ENCODE assay signal across 27 cellular contexts in the genomic region with DNA sequence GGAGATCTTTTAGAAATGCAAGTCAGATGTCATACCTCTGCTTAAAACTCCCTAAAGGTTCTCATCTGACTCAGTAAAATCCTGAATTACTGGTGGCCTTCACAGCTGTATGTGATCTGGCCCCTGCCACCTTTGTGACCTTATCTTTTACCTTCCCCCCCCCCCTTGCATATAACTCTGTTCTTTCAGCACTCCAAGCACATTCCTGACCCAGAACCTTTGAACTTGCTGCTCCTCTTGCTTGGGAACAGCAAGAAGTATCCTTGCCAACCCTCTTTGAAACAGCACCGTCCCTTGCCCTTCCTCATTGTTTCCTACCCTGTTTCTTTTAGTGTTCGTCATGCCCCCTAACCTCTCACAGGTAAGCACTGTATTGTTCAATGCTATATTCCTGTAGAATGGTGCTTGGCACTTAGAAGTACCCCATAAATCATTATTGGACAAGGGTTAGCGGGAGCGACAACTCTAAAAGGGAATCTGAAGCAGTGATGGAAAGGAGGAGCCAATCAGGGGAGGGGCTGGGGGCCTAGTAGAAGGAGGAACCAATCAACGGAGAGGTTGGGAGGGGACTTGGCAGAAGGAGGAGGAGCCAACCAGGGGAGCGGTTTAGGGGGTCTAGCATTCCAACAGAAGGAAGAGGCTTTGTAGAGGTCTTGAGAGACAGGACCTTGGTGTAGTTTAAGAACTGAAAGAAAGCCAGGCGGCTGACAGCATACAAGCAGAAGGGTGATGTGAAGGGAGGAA. TPM values are rescaled to one million over a fixed set of nuclear protein-coding genes. Genes with fewer than 3 reads are reported as not detected.
DNase-seq lines count a peak whose midpoint lies in the region; ATAC-seq, FAIRE-seq and TF ChIP-seq lines count a peak whose summit lies in the region.
"Had no signal": no experiment of that assay in that cellular context is flagged by ENCODE, and none has a peak within 500 bp of the region (broad histone marks: within the 10 kb centered on the region; RNA-seq: fewer than 3 reads in every experiment).

No MANE protein-coding gene starts in this region.

- H3K9me3 ChIP-seq in liver (ENCODE audit: control insufficient read depth in 4 of 4, low read length in 3 of 4) (no peaks in the 10 kb centered on the region), HepG2 (ENCODE audit: low read length) (no peaks in the 10 kb centered on the region)
- H3K9me3 ChIP-seq: BLaER1, MG63, SJCRH30 had no signal

- DNase-seq in HepG2 (ENCODE audit: low spot score) (no peak), chondrocyte (ENCODE audit: low spot score) (no peak), mesendoderm (peak; percentile 71), NOMO-1 treated with DMSO at 0.1 percent for 48 hours (lab: John Stamatoyannopoulos, UW; ENCODE audit: unreplicated experiment) (no peak), GM12891 (ENCODE audit: insufficient read length, low spot score) (no peak), AML-193 (lab: John Stamatoyannopoulos, UW) (no peak)
- DNase-seq in activated naive CD4-positive, alpha-beta T cell treated with Interleukin-2 at 50 U/mL for 16 hours: no peak
- DNase-seq: CD8-positive, alpha-beta memory T cell; DMS79 treated with DMSO at 0.1 percent for 48 hours; GDM1; GOT3; Karpas-422; NCI-H146; NCI-H2107; NCI-H226; NCI-H526 treated with DMSO at 0.1 percent for 48 hours; NK-92 treated with Interleukin-12 subunit alpha and Interleukin-12 subunit beta, amount 100 ng/mL, for 24 hours; OCI-M1; SJCRH30 had no signal

- in situ Hi-C loops in HepG2 (cut with HindIII; ENCODE audit: extremely low pct_ligation_motif_present, low pct_unique_long_range_greater_than_20kb): no loop called here

- no peak overlapping the region for H3K4ac ChIP-seq in mesendoderm (ENCODE audit: low read depth, low read length)

- H3K4me2 ChIP-seq in HepG2 (ENCODE audit: low read depth, low read length): no peak overlapping the region
- H3K4me2 ChIP-seq in mesendoderm (ENCODE audit: low read length): no peak overlapping the region
- H3K4me2 ChIP-seq: BLaER1 had no signal

- no peak overlapping the region for H2BK120ac ChIP-seq in mesendoderm (ENCODE audit: low read depth, low read length)

- H3K9ac ChIP-seq in liver (ENCODE audit: low read depth in 1 of 2, low read length in 2 of 2): no peak overlapping the region
- no peak overlapping the region for H3K9ac ChIP-seq in HepG2 (ENCODE audit: insufficient read depth, low read depth, low read length)
- no peak overlapping the region for H3K9ac ChIP-seq in mesendoderm (ENCODE audit: low read length)
- H3K9ac ChIP-seq: BLaER1 had no signal

- H3K27ac Mint-ChIP-seq in chondrocyte (ENCODE audit: unreplicated experiment): peak overlapping the region; percentile 47
- H3K27ac Mint-ChIP-seq: CD8-positive, alpha-beta memory T cell had no signal

- TF ChIP-seq POLR2A in HepG2 (IDR thresholded peaks at IDR 0.05; ENCODE audit: insufficient read depth in 1 of 2, low read depth in 2 of 2, low read length in 2 of 2) (no peak), GM12891 (IDR thresholded peaks at IDR 0.05; ENCODE audit: low read depth, low read length) (no peak)

- TF ChIP-seq CTCF in liver (IDR thresholded peaks at IDR 0.05; ENCODE audit: low read depth, low read length, missing input control) (no peak), HepG2 (CRISPR knock-in tag; IDR thresholded peaks at IDR 0.05) (no peak), chondrocyte (IDR thresholded peaks at IDR 0.05) (no peak)

- no peaks in the 10 kb centered on the region for H3K9me3 Mint-ChIP-seq in chondrocyte (ENCODE audit: low read depth)
- H3K9me3 Mint-ChIP-seq: CD8-positive, alpha-beta memory T cell had no signal

- CTCF ChIA-PET in HepG2 (lab: Yijun Ruan, JAX; ENCODE audit: low intra/inter-chr PET ratio, low total read pairs): no interaction called here

- no peak for ATAC-seq in HepG2
- ATAC-seq: GM12878 had no signal

- H3K79me2 ChIP-seq in HepG2 (ENCODE audit: insufficient read depth, low read length) (no peaks in the 10 kb centered on the region), mesendoderm (ENCODE audit: control insufficient read depth, insufficient read depth, low read length) (peaks cover 71% of the 10 kb centered on the region)

- no peak for TF ChIP-seq RAD21 in liver (IDR thresholded peaks at IDR 0.05)
- TF ChIP-seq RAD21 in HepG2 (CRISPR knock-in tag; IDR thresholded peaks at IDR 0.05): no peak

- H3K56ac ChIP-seq in mesendoderm (ENCODE audit: low read length): no peak overlapping the region

- POLR2A ChIA-PET in HepG2 (lab: Yijun Ruan, JAX): no interaction called here

- H3K4me1 ChIP-seq in liver (ENCODE audit: control insufficient read depth in 4 of 4, insufficient read depth in 4 of 4, low read length in 3 of 4): peaks cover 0 to 12% (median 8%) of the 10 kb centered on the region in 4 donors
- H3K4me1 ChIP-seq in HepG2 (ENCODE audit: insufficient read depth, low read length): no peaks in the 10 kb centered on the region
- H3K4me1 ChIP-seq in mesendoderm (ENCODE audit: control insufficient read depth, low read depth, low read length): peaks cover 22% of the 10 kb centered on the region

- no peak overlapping the region for H4K5ac ChIP-seq in mesendoderm (ENCODE audit: low read length)

- H3K27me3 Mint-ChIP-seq in chondrocyte (ENCODE audit: low read depth): no peaks in the 10 kb centered on the region

- H3K4me3 ChIP-seq in liver (ENCODE audit: low read depth in 1 of 3, low read length in 3 of 3) (no peak overlapping the region), HepG2 (replicated peaks in 1 of 3; ENCODE audit: insufficient read depth in 1 of 3, low read depth in 2 of 3, low read length in 3 of 3) (no peak overlapping the region), mesendoderm (ENCODE audit: low read length) (no peak overlapping the region)
- H3K4me3 ChIP-seq: BLaER1, GM12878, MG63, SJCRH30 had no signal

- TF ChIP-seq EP300 in HepG2 (IDR thresholded peaks at IDR 0.05; ENCODE audit: low read depth in 2 of 2, low read length in 2 of 2) (no peak), HepG2 (CRISPR knock-in tag; IDR thresholded peaks at IDR 0.05; ENCODE audit: borderline replicate concordance) (no peak)

- 93% methylated on average over 7 of the region's 7 CpGs for WGBS in liver
- 64% methylated on average over 7 of the region's 7 CpGs for WGBS in HepG2 (ENCODE audit: low lambda C conversion rate)
- WGBS in mesendoderm (ENCODE audit: extremely low coverage, insufficient coverage, low lambda C conversion rate): no CpG with 5 or more reads among the region's 7 CpGs

- H2AK5ac ChIP-seq in mesendoderm (ENCODE audit: low read length): no peak overlapping the region

- no peaks in the 10 kb centered on the region for H3K36me3 Mint-ChIP-seq in chondrocyte (ENCODE audit: low read depth)
- H3K36me3 Mint-ChIP-seq: CD8-positive, alpha-beta memory T cell had no signal

- H3K23ac ChIP-seq in mesendoderm (ENCODE audit: low read length): no peak overlapping the region

- H3K27me3 ChIP-seq in liver (ENCODE audit: control insufficient read depth in 4 of 4, insufficient read depth in 4 of 4, low read length in 3 of 4) (no peaks in the 10 kb centered on the region), HepG2 (ENCODE audit: control insufficient read depth in 1 of 2, insufficient read depth in 2 of 2, low read length in 2 of 2) (no peaks in the 10 kb centered on the region), mesendoderm (ENCODE audit: insufficient read depth, low read length, poor library complexity) (no peaks in the 10 kb centered on the region)
- H3K27me3 ChIP-seq: BLaER1, MG63, SJCRH30 had no signal

- FAIRE-seq in HepG2 (lab: Jason Lieb, UNC) (no peak), GM12891 (lab: Jason Lieb, UNC) (no peak)
- FAIRE-seq: D721Med, GM18507 had no signal

- intact Hi-C loops in HepG2 (cut with micrococcal nuclease; ENCODE audit: unreplicated experiment): no loop called here

- no peaks in the 10 kb centered on the region for H4K20me1 ChIP-seq in HepG2 (ENCODE audit: insufficient read depth, low read length)

- H3K27ac ChIP-seq in liver (ENCODE audit: low read depth in 1 of 2, low read length in 2 of 2) (no peak overlapping the region), HepG2 (ENCODE audit: extremely low read length, insufficient read depth, low read length) (no peak overlapping the region), mesendoderm (ENCODE audit: low read depth, low read length) (no peak overlapping the region)
- H3K27ac ChIP-seq: 22Rv1, BLaER1, RWPE1, SJCRH30 had no signal

- H3K36me3 ChIP-seq in liver (ENCODE audit: control insufficient read depth in 4 of 4, insufficient read depth in 3 of 4, low read depth in 1 of 4, low read length in 3 of 4): no peaks in the 10 kb centered on the region
- H3K36me3 ChIP-seq in HepG2 (replicated peaks in 1 of 2; ENCODE audit: control insufficient read depth in 1 of 2, insufficient read depth in 2 of 2, low read length in 2 of 2): no peaks in the 10 kb centered on the region
- no peaks in the 10 kb centered on the region for H3K36me3 ChIP-seq in mesendoderm (ENCODE audit: control insufficient read depth, insufficient read depth, low read length)
- H3K36me3 ChIP-seq: BLaER1, MG63, SJCRH30 had no signal

- no peak overlapping the region for H2AFZ ChIP-seq in HepG2 (ENCODE audit: low read length)

- no peak overlapping the region for H2BK15ac ChIP-seq in mesendoderm (replicated peaks; ENCODE audit: low read depth)

- H3K4me1 Mint-ChIP-seq in chondrocyte (ENCODE audit: low read depth): peaks cover 53% of the 10 kb centered on the region
- H3K4me1 Mint-ChIP-seq: CD8-positive, alpha-beta memory T cell had no signal

- peaks cover 23% of the 10 kb centered on the region for H3K79me1 ChIP-seq in mesendoderm (ENCODE audit: low read length)

- H3K18ac ChIP-seq in mesendoderm (ENCODE audit: low read length): no peak overlapping the region

- H2BK5ac ChIP-seq in mesendoderm (ENCODE audit: low read length): no peak overlapping the region

- H4K8ac ChIP-seq in mesendoderm (ENCODE audit: low read depth, low read length): no peak overlapping the region

- no peak overlapping the region for H3K4me3 Mint-ChIP-seq in chondrocyte (ENCODE audit: unreplicated experiment)
- H3K4me3 Mint-ChIP-seq: CD8-positive, alpha-beta memory T cell had no signal

- no TSS peak for BruUV-seq in HepG2 (replicated peaks; lab: Mats Ljungman, UMichigan)

RNA-seq across cellular contexts. Expression of gene CACHD1, which starts 14.0 kb away (rescaled TPM):
- total RNA-seq in liver (1 to 10 TPM; 3.3 to 4.2 TPM), HepG2 (2016; rRNA removed; fragmentation: Illumina TruSeq; extraction: Trizol) (0.11 TPM in 1 of 2 replicates, not detected in the other), chondrocyte (10.4 to 13.7 TPM (median 10.5 TPM) in 3 replicates)
- polyA plus RNA-seq in liver (1 to 10 TPM in 1 of 2 donors, under 1 TPM in 1; 0.68 to 1.3 TPM), HepG2 (2011; rRNA removed) (not detected in 2 replicates)
- under 0.01 TPM in 1 of 2 replicates, not detected in the other for total RNA-seq in HepG2 (2016; cell fraction: cytosol; rRNA removed; fragmentation: Illumina TruSeq; extraction: Trizol; ENCODE audit: low read depth)
- total RNA-seq in HepG2 (2016; cell fraction: insoluble cytoplasmic fraction; rRNA removed; fragmentation: Illumina TruSeq; extraction: Trizol): 0.03 and 0.09 TPM in 2 replicates
- 0.03 and 0.09 TPM in 2 replicates for total RNA-seq in HepG2 (2016; cell fraction: membrane; rRNA removed; fragmentation: Illumina TruSeq; extraction: Trizol)
- 0.13 and 0.19 TPM in 2 replicates for total RNA-seq in HepG2 (2016; cell fraction: nucleus; rRNA removed; fragmentation: Illumina TruSeq; extraction: Trizol)
- polyA plus RNA-seq in HepG2 (2011; cell fraction: cytosol; rRNA removed): not detected in 2 replicates
- polyA plus RNA-seq in HepG2 (2011; cell fraction: nucleus; rRNA removed): 0.03 TPM in 2 replicates
- 0.03 TPM in 1 of 2 replicates, not detected in the other for polyA plus RNA-seq in HepG2 (2012)
- 0.03 TPM in 1 of 2 replicates, not detected in the other for polyA plus RNA-seq in HepG2 (2016; cell fraction: cytosol; fragmentation: Illumina TruSeq; extraction: Trizol; ENCODE audit: low read depth)
- 0.17 TPM in 1 of 2 replicates, not detected in the other for polyA plus RNA-seq in HepG2 (2016; cell fraction: insoluble cytoplasmic fraction; fragmentation: Illumina TruSeq; extraction: Trizol; ENCODE audit: low read depth)
- not detected in 2 replicates for polyA plus RNA-seq in HepG2 (2016; cell fraction: membrane; fragmentation: Illumina TruSeq; extraction: Trizol; ENCODE audit: low read depth)
- polyA plus RNA-seq in HepG2 (2016; cell fraction: nucleus; fragmentation: Illumina TruSeq; extraction: Trizol; ENCODE audit: insufficient read depth, low read depth): 0.19 and 0.35 TPM in 2 replicates
- polyA minus RNA-seq in HepG2 (2011; rRNA and poly(A)+ RNA removed; ENCODE audit: low replicate concordance): 0.08 and 0.68 TPM in 2 replicates
- polyA minus RNA-seq in HepG2 (2011; cell fraction: cytosol; rRNA and poly(A)+ RNA removed): not detected in 2 replicates
- polyA minus RNA-seq in HepG2 (2011; cell fraction: nucleus; rRNA and poly(A)+ RNA removed): 0.13 and 0.50 TPM in 2 replicates
- polyA plus RNA-seq in mesendoderm (2013, experiment 1 of 2): 40.3 TPM
- polyA plus RNA-seq in mesendoderm (2013, experiment 2 of 2): 39.6 TPM
- 0.01 TPM for polyA plus RNA-seq in GM12891 (2012; ENCODE audit: low read depth, missing spikeins)
- polyA plus RNA-seq: CD8-positive, alpha-beta memory T cell; GM12878 had no signal
